In the genomic region with DNA sequence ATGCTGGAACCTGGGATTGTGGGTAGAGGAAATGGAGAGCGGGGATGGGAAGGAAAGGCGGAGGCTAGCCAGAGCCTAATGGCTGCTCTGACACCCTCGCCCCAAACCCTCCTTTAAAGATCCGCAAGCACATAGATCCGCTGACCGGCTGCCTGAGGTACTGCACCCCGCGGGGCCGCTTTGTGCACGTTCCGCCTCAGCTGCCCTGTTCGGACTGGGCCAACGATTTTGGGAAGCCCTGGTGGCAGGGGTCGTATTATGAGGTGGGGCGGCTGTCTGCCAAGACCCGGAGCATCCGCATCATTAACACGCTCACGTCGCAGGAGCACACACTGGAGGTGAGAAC, we compare ENCODE assay signal across 1 cellular context.
A peak's percentile ranks its signal among the peaks of the same experiment; 100 is the strongest.
TF ChIP-seq lines count a peak whose summit lies in the region.

No MANE protein-coding gene starts in this region.

TF ChIP-seq in K562, 482 proteins besides CTCF, POLR2A, EP300 and RAD21:
- TF ChIP-seq, protein P1, sequence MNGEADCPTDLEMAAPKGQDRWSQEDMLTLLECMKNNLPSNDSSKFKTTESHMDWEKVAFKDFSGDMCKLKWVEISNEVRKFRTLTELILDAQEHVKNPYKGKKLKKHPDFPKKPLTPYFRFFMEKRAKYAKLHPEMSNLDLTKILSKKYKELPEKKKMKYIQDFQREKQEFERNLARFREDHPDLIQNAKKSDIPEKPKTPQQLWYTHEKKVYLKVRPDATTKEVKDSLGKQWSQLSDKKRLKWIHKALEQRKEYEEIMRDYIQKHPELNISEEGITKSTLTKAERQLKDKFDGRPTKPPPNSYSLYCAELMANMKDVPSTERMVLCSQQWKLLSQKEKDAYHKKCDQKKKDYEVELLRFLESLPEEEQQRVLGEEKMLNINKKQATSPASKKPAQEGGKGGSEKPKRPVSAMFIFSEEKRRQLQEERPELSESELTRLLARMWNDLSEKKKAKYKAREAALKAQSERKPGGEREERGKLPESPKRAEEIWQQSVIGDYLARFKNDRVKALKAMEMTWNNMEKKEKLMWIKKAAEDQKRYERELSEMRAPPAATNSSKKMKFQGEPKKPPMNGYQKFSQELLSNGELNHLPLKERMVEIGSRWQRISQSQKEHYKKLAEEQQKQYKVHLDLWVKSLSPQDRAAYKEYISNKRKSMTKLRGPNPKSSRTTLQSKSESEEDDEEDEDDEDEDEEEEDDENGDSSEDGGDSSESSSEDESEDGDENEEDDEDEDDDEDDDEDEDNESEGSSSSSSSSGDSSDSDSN (IDR thresholded peaks at IDR 0.05; ENCODE audit: borderline replicate concordance in 1 of 2, low read depth in 2 of 2, low read length in 2 of 2): 0 out of 4 replicates have a peak, but pooled peaks of 1 of the 2 experiments have one; percentile 62
- TF ChIP-seq, protein P2, sequence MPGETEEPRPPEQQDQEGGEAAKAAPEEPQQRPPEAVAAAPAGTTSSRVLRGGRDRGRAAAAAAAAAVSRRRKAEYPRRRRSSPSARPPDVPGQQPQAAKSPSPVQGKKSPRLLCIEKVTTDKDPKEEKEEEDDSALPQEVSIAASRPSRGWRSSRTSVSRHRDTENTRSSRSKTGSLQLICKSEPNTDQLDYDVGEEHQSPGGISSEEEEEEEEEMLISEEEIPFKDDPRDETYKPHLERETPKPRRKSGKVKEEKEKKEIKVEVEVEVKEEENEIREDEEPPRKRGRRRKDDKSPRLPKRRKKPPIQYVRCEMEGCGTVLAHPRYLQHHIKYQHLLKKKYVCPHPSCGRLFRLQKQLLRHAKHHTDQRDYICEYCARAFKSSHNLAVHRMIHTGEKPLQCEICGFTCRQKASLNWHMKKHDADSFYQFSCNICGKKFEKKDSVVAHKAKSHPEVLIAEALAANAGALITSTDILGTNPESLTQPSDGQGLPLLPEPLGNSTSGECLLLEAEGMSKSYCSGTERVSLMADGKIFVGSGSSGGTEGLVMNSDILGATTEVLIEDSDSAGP (CRISPR knock-in tag; IDR thresholded peaks at IDR 0.05): 0 out of 2 replicates have a peak, but pooled peaks have one; percentile 27
- TF ChIP-seq MED1 (CRISPR knock-in tag; IDR thresholded peaks at IDR 0.05; ENCODE audit: borderline replicate concordance) (no peak), YY1 (IDR thresholded peaks at IDR 0.05; ENCODE audit: borderline replicate concordance in 1 of 3, control insufficient read depth in 1 of 3, extremely low read depth in 1 of 3, insufficient read depth in 3 of 3, insufficient read length in 1 of 3, insufficient replicate concordance in 2 of 3, low read depth in 1 of 3, low read length in 2 of 3) (peak in 2 of 3 experiments; percentile 54 to 65), ESRRB (CRISPR knock-in tag; IDR thresholded peaks at IDR 0.05; ENCODE audit: borderline replicate concordance) (no peak), BHLHE40 (IDR thresholded peaks at IDR 0.05; ENCODE audit: low read length) (peak; percentile 45; the same call in 1 of the 2 replicates)
- TF ChIP-seq, protein P3, sequence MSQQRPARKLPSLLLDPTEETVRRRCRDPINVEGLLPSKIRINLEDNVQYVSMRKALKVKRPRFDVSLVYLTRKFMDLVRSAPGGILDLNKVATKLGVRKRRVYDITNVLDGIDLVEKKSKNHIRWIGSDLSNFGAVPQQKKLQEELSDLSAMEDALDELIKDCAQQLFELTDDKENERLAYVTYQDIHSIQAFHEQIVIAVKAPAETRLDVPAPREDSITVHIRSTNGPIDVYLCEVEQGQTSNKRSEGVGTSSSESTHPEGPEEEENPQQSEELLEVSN (IDR thresholded peaks at IDR 0.05; ENCODE audit: borderline replicate concordance in 1 of 2, extremely low read depth in 1 of 2, insufficient read depth in 1 of 2, insufficient read length in 1 of 2, low read depth in 1 of 2, low read length in 1 of 2, poor library complexity in 1 of 2, severe bottlenecking in 1 of 2): peak in 1 of 2 experiments; percentile 15
